Comparison of ENCODE assay signal across 1 cellular context in genomic region chr2:73283545-73284295, GRCh38.
TF ChIP-seq lines count a peak whose summit lies in the region.

No MANE protein-coding gene starts in this region.

TF ChIP-seq in HepG2, 621 proteins besides CTCF, POLR2A, EP300 and RAD21 (continued from another document and continues in another):
- no peak for TF ChIP-seq GLMP (CRISPR knock-in tag; IDR thresholded peaks at IDR 0.05; ENCODE audit: borderline replicate concordance)
- no peak for TF ChIP-seq FOXO4 (CRISPR knock-in tag; conservative IDR thresholded peaks at IDR 0.05)
- TF ChIP-seq BRCA1 (CRISPR knock-in tag; IDR thresholded peaks at IDR 0.05) = no peak
- TF ChIP-seq CCDC6 (CRISPR knock-in tag; IDR thresholded peaks at IDR 0.05) = no peak
- no peak for TF ChIP-seq MED13 (CRISPR knock-in tag; IDR thresholded peaks at IDR 0.05)
- no peak for TF ChIP-seq NFE2 (CRISPR knock-in tag; IDR thresholded peaks at IDR 0.05)
- TF ChIP-seq ZNF792 (CRISPR knock-in tag; IDR thresholded peaks at IDR 0.05) = no peak
- no peak for TF ChIP-seq CC2D1A (CRISPR knock-in tag; IDR thresholded peaks at IDR 0.05)
- TF ChIP-seq EEA1 (CRISPR knock-in tag; IDR thresholded peaks at IDR 0.05; ENCODE audit: borderline replicate concordance) = no peak
- no peak for TF ChIP-seq TAF1 (CRISPR knock-in tag; IDR thresholded peaks at IDR 0.05)
- no peak for TF ChIP-seq ZSCAN22 (CRISPR knock-in tag; IDR thresholded peaks at IDR 0.05)
- no peak for TF ChIP-seq SMARCC2 (IDR thresholded peaks at IDR 0.05)
- no peak for TF ChIP-seq BCL6 (CRISPR knock-in tag; IDR thresholded peaks at IDR 0.05)
- no peak for TF ChIP-seq TCF7L2 (IDR thresholded peaks at IDR 0.05; ENCODE audit: low read depth, low read length)
- TF ChIP-seq ZBTB46 (CRISPR knock-in tag; IDR thresholded peaks at IDR 0.05; ENCODE audit: borderline replicate concordance) = peak; percentile 68; the same call in 1 of the 2 replicates
- TF ChIP-seq ZNF552 (CRISPR knock-in tag; IDR thresholded peaks at IDR 0.05; ENCODE audit: borderline replicate concordance) = no peak
- TF ChIP-seq RAD51 (IDR thresholded peaks at IDR 0.05; ENCODE audit: borderline replicate concordance) = no peak
- no peak for TF ChIP-seq SKI (IDR thresholded peaks at IDR 0.05; ENCODE audit: partially characterized antibody)
- no peak for TF ChIP-seq ZNF841 (CRISPR knock-in tag; IDR thresholded peaks at IDR 0.05; ENCODE audit: borderline replicate concordance)
- 0 out of 2 replicates have a peak, but pooled peaks have one; percentile 14 for TF ChIP-seq MEIS2 (CRISPR knock-in tag; IDR thresholded peaks at IDR 0.05)
- TF ChIP-seq ZNF674 (CRISPR knock-in tag; IDR thresholded peaks at IDR 0.05; ENCODE audit: low read depth) = no peak
- no peak for TF ChIP-seq ZNF382 (CRISPR knock-in tag; IDR thresholded peaks at IDR 0.05; ENCODE audit: borderline replicate concordance)
- TF ChIP-seq GMEB1 (CRISPR knock-in tag; IDR thresholded peaks at IDR 0.05; ENCODE audit: borderline replicate concordance) = no peak
- TF ChIP-seq MTA1 (CRISPR knock-in tag; IDR thresholded peaks at IDR 0.05; ENCODE audit: borderline replicate concordance) = peak; percentile 47; the same call in 1 of the 2 replicates
- TF ChIP-seq RARG (CRISPR knock-in tag; IDR thresholded peaks at IDR 0.05; ENCODE audit: low read depth) = no peak
- no peak for TF ChIP-seq ISX (CRISPR knock-in tag; conservative IDR thresholded peaks at IDR 0.05)
- TF ChIP-seq ZNF160 (CRISPR knock-in tag; IDR thresholded peaks at IDR 0.05) = no peak
- TF ChIP-seq ZNF597 (CRISPR knock-in tag; IDR thresholded peaks at IDR 0.05) = no peak
- TF ChIP-seq ZNF44 (CRISPR knock-in tag; IDR thresholded peaks at IDR 0.05) = no peak; the same call in 1 of the 2 replicates
- no peak for TF ChIP-seq ZNF24 (IDR thresholded peaks at IDR 0.05)
- no peak for TF ChIP-seq ZBTB3 (CRISPR knock-in tag; IDR thresholded peaks at IDR 0.05; ENCODE audit: borderline replicate concordance, low read depth)
- TF ChIP-seq ZBTB38 (CRISPR knock-in tag; IDR thresholded peaks at IDR 0.05) = no peak
- no peak for TF ChIP-seq HNF1A (IDR thresholded peaks at IDR 0.05; ENCODE audit: low read depth)
- TF ChIP-seq HNF1A (CRISPR knock-in tag; IDR thresholded peaks at IDR 0.05; ENCODE audit: borderline replicate concordance) = 0 out of 2 replicates have a peak, but pooled peaks have one; percentile 28
- peak; percentile 8 for TF ChIP-seq MXD1 (CRISPR knock-in tag; IDR thresholded peaks at IDR 0.05)
- TF ChIP-seq ZHX2 (IDR thresholded peaks at IDR 0.05; ENCODE audit: low read depth) = 0 out of 2 replicates have a peak, but pooled peaks have one; percentile 38
- no peak for TF ChIP-seq ZHX2 (CRISPR knock-in tag; IDR thresholded peaks at IDR 0.05; ENCODE audit: borderline replicate concordance)
- TF ChIP-seq ATF1 (CRISPR knock-in tag; IDR thresholded peaks at IDR 0.05) = no peak
- TF ChIP-seq ZFX (CRISPR knock-in tag; IDR thresholded peaks at IDR 0.05; ENCODE audit: low read depth) = peak; percentile 80
- TF ChIP-seq BRD4 (CRISPR knock-in tag; IDR thresholded peaks at IDR 0.05) = peak; percentile 63; the same call in 1 of the 2 replicates
- TF ChIP-seq DMTF1 (CRISPR knock-in tag; IDR thresholded peaks at IDR 0.05) = no peak
- TF ChIP-seq ZNF275 (CRISPR knock-in tag; IDR thresholded peaks at IDR 0.05; ENCODE audit: borderline replicate concordance) = no peak; the same call in 1 of the 2 replicates
